ENCODE assay signal across 28 cellular contexts in genomic region chr10:123494409-123494808, GRCh38.
"Had no signal": no experiment of that assay in that cellular context is flagged by ENCODE, and none has a peak within 500 bp of the region (broad histone marks: within the 10 kb centered on the region; RNA-seq: fewer than 3 reads in every experiment).

No MANE protein-coding gene starts in this region.

- H3K4me3 ChIP-seq: right lobe of liver, thoracic aorta had no signal

- H3K27me3 Mint-ChIP-seq: activated CD4-positive, alpha-beta T cell treated with anti-CD3 and anti-CD28 coated beads, Interleukin-2, amount 10 ng/mL, durations not matched to agents 7 days and 5 days had no signal

- H3K27ac ChIP-seq: neutrophil, right lobe of liver, thoracic aorta had no signal

- H3K27ac Mint-ChIP-seq: activated CD4-positive, alpha-beta memory T cell treated with anti-CD3 and anti-CD28 coated beads, Interleukin-2, amount 10 ng/mL, durations not matched to agents 7 days and 5 days; activated CD4-positive, alpha-beta T cell treated with anti-CD3 and anti-CD28 coated beads, Interleukin-2, amount 10 ng/mL, durations not matched to agents 7 days and 5 days; activated CD8-positive, alpha-beta memory T cell treated with anti-CD3 and anti-CD28 coated beads, Interleukin-2, amount 10 ng/mL, durations not matched to agents 7 days and 5 days; activated naive CD8-positive, alpha-beta T cell treated with anti-CD3 and anti-CD28 coated beads, Interleukin-2, amount 10 ng/mL, durations not matched to agents 7 days and 5 days; endodermal cell; nephron; progenitor cell of endocrine pancreas; T-helper 2 cell treated with Interferon-gamma antibody and Interleukin-4, amounts not matched to agents 5 μg/mL and 100 μg/mL, for 36 hours had no signal

- H3K36me3 Mint-ChIP-seq: activated CD8-positive, alpha-beta memory T cell treated with anti-CD3 and anti-CD28 coated beads, Interleukin-2, amount 10 ng/mL, durations not matched to agents 7 days and 5 days; activated naive CD8-positive, alpha-beta T cell treated with anti-CD3 and anti-CD28 coated beads, Interleukin-2, amount 10 ng/mL, durations not matched to agents 7 days and 5 days had no signal

- H3K27me3 ChIP-seq: right lobe of liver had no signal

- ATAC-seq: activated CD8-positive, alpha-beta memory T cell treated with anti-CD3 and anti-CD28 coated beads, Interleukin-2, amount 10 ng/mL, durations not matched to agents 7 days and 5 days; esophagus mucosa; left cardiac atrium; left ventricle myocardium superior; right lobe of liver had no signal

- H3K9me3 ChIP-seq: neutrophil, right lobe of liver, thoracic aorta had no signal

- H3K9me3 Mint-ChIP-seq: activated CD4-positive, alpha-beta memory T cell treated with anti-CD3 and anti-CD28 coated beads, Interleukin-2, amount 10 ng/mL, durations not matched to agents 7 days and 5 days; activated CD4-positive, alpha-beta T cell treated with anti-CD3 and anti-CD28 coated beads, Interleukin-2, amount 10 ng/mL, durations not matched to agents 7 days and 5 days; activated naive CD8-positive, alpha-beta T cell treated with anti-CD3 and anti-CD28 coated beads, Interleukin-2, amount 10 ng/mL, durations not matched to agents 7 days and 5 days; endodermal cell; nephron; T-helper 2 cell treated with Interferon-gamma antibody and Interleukin-4, amounts not matched to agents 5 μg/mL and 100 μg/mL, for 36 hours had no signal

- H3K36me3 ChIP-seq: neutrophil, right lobe of liver, thoracic aorta had no signal

- H3K4me3 Mint-ChIP-seq: activated CD4-positive, alpha-beta memory T cell treated with anti-CD3 and anti-CD28 coated beads, Interleukin-2, amount 10 ng/mL, durations not matched to agents 7 days and 5 days; activated CD4-positive, alpha-beta T cell treated with anti-CD3 and anti-CD28 coated beads, Interleukin-2, amount 10 ng/mL, durations not matched to agents 7 days and 5 days; activated CD8-positive, alpha-beta memory T cell treated with anti-CD3 and anti-CD28 coated beads, Interleukin-2, amount 10 ng/mL, durations not matched to agents 7 days and 5 days; activated naive CD8-positive, alpha-beta T cell treated with anti-CD3 and anti-CD28 coated beads, Interleukin-2, amount 10 ng/mL, durations not matched to agents 7 days and 5 days; endodermal cell; nephron; T-helper 2 cell treated with Interferon-gamma antibody and Interleukin-4, amounts not matched to agents 5 μg/mL and 100 μg/mL, for 36 hours had no signal

- H3K4me1 Mint-ChIP-seq: activated CD4-positive, alpha-beta memory T cell treated with anti-CD3 and anti-CD28 coated beads, Interleukin-2, amount 10 ng/mL, durations not matched to agents 7 days and 5 days; activated CD4-positive, alpha-beta T cell treated with anti-CD3 and anti-CD28 coated beads, Interleukin-2, amount 10 ng/mL, durations not matched to agents 7 days and 5 days; activated CD8-positive, alpha-beta memory T cell treated with anti-CD3 and anti-CD28 coated beads, Interleukin-2, amount 10 ng/mL, durations not matched to agents 7 days and 5 days; activated naive CD8-positive, alpha-beta T cell treated with anti-CD3 and anti-CD28 coated beads, Interleukin-2, amount 10 ng/mL, durations not matched to agents 7 days and 5 days had no signal

- FAIRE-seq: keratinocyte, urothelium cell line had no signal

- H3K4me1 ChIP-seq: right lobe of liver had no signal

- DNase-seq: activated CD4-positive, alpha-beta memory T cell treated with anti-CD3 and anti-CD28 coated beads, Interleukin-2, amount 10 ng/mL, durations not matched to agents 7 days and 5 days; activated CD4-positive, alpha-beta T cell treated with anti-CD3 and anti-CD28 coated beads, Interleukin-2, amount 10 ng/mL, durations not matched to agents 7 days and 5 days; activated CD4-positive, CD25-positive, alpha-beta regulatory T cell; activated CD8-positive, alpha-beta memory T cell treated with anti-CD3 and anti-CD28 coated beads, Interleukin-2, amount 10 ng/mL, durations not matched to agents 7 days and 5 days; activated effector memory CD4-positive, alpha-beta T cell treated with Interleukin-2 at 50 U/mL for 16 hours; activated naive CD4-positive, alpha-beta T cell treated with Interleukin-2 at 50 U/mL for 16 hours; activated naive CD8-positive, alpha-beta T cell treated with anti-CD3 and anti-CD28 coated beads, Interleukin-2, amount 10 ng/mL, durations not matched to agents 7 days and 5 days; activated T-cell treated with anti-CD3 and anti-CD28 coated beads, Interleukin-2, amount 50 U/mL, for 48 hours; amniotic stem cell; central memory CD4-positive, alpha-beta T cell; endodermal cell; foreskin fibroblast; head of caudate nucleus; hippocampal formation; left cardiac atrium; left ventricle myocardium superior; right lobe of liver; stimulated activated CD4-positive, alpha-beta T cell treated with anti-CD3 and anti-CD28 coated beads, Interleukin-2, amount 100 ng/mL, for 48 hours; T-helper 1 cell; trophoblast cell had no signal
